Comparison of ENCODE assay signal across 8 cellular contexts in genomic region chr12:12376636-12377448, GRCh38. TPM values are rescaled to one million over a fixed set of nuclear protein-coding genes. Genes with fewer than 3 reads are reported as not detected.
DNase-seq lines count a peak whose midpoint lies in the region; ATAC-seq and TF ChIP-seq lines count a peak whose summit lies in the region.

No MANE protein-coding gene starts in this region.

- no peak overlapping the region for H3K4me3 ChIP-seq in right cardiac atrium (ENCODE audit: low read length)
- H3K4me3 ChIP-seq in gastrocnemius medialis: no peak overlapping the region

- H3K27ac ChIP-seq in right cardiac atrium (ENCODE audit: low read length): no peak overlapping the region
- H3K27ac ChIP-seq in gastrocnemius medialis: no peak overlapping the region

- H3K4me1 ChIP-seq in right cardiac atrium (ENCODE audit: control insufficient read depth, insufficient read depth, low read length) (no peaks in the 10 kb centered on the region), gastrocnemius medialis (peaks cover 0 to 12% of the 10 kb centered on the region in 2 donors)

- 82% methylated on average over 12 of the region's 12 CpGs for WGBS in right cardiac atrium

- intact Hi-C loops in right cardiac atrium (cut with DNase I) (loop anchor here in 3 of 4 donors (2.0 to 5.0 kb wide), 6 partner anchors 185 to 330 kb away; partner anchors contain the start of gene DUSP16 (in 2 of the 3)), gastrocnemius medialis (cut with DNase I; ENCODE audit: low total_unique reads) (loop anchor here (1.0 to 5.0 kb wide), 6 partner anchors 14 to 350 kb away; partner anchors contain the start of gene CREBL2)

- DNase-seq in ACHN (peak; percentile 90), GM10266 (ENCODE audit: extremely low spot score) (peak; percentile 60), HT1080 (ENCODE audit: low read depth) (peak; percentile 58), NCI-H82 (lab: John Stamatoyannopoulos, UW) (peak; percentile 88), amniotic stem cell (lab: John Stamatoyannopoulos, UW) (peak; percentile 52), right cardiac atrium (no peak), gastrocnemius medialis (no peak)

- no peaks in the 10 kb centered on the region for H3K27me3 ChIP-seq in right cardiac atrium (ENCODE audit: control insufficient read depth, insufficient read depth)
- H3K27me3 ChIP-seq in gastrocnemius medialis: no peaks in the 10 kb centered on the region

- TF ChIP-seq CTCF in GM10266 (IDR thresholded peaks at IDR 0.05; ENCODE audit: control insufficient read depth, insufficient read depth, low read depth, missing control alignments): peak; percentile 60
- peak; percentile 65 to 86 (median 71) for TF ChIP-seq CTCF in gastrocnemius medialis (IDR thresholded peaks at IDR 0.05 in 4 of 5, conservative IDR thresholded peaks at IDR 0.05 in 1 of 5)

- ATAC-seq in right cardiac atrium: peak; percentile 79
- peak; percentile 83 to 98 for ATAC-seq in gastrocnemius medialis
- ATAC-seq in HG03342 (IDR thresholded peaks at IDR 0.05; ENCODE audit: unreplicated experiment): no peak

- no peaks in the 10 kb centered on the region for H3K9me3 ChIP-seq in right cardiac atrium (ENCODE audit: control insufficient read depth, low read length)
- H3K9me3 ChIP-seq in gastrocnemius medialis: no peaks in the 10 kb centered on the region

- in situ Hi-C loops in ACHN (cut with HindIII; ENCODE audit: low pct_ligation_motif_present, low pct_unique_long_range_greater_than_20kb, low sequenced_read_pairs) (no loop called here), gastrocnemius medialis (cut with MboI; ENCODE audit: low sequenced_read_pairs in 4 of 4) (loop anchor here (5.0 to 25.0 kb wide), 5 partner anchors 178 to 335 kb away; partner anchors contain the start of genes DUSP16 (in 2 of the 4) and CDKN1B (in 1 of the 4))

- H3K36me3 ChIP-seq in gastrocnemius medialis: no peaks in the 10 kb centered on the region

- no peak for TF ChIP-seq POLR2A in gastrocnemius medialis (IDR thresholded peaks at IDR 0.05)

RNA-seq across cellular contexts. Expression of gene BORCS5, which starts 20.0 kb away (rescaled TPM):
- 11.3 and 12.1 TPM in 2 replicates for total RNA-seq in HT1080 (2014; rRNA removed; shearing (Covaris generic))
- polyA plus RNA-seq in HT1080 (2015; cell fraction: cytosol; rRNA removed): 12.7 and 20.2 TPM in 2 replicates
- 8.8 and 12.1 TPM in 2 replicates for polyA plus RNA-seq in HT1080 (2015; cell fraction: nucleus; rRNA removed)
- 10 to 100 TPM in 2 of 4 donors, 1 to 10 TPM in 2; 8.0 to 10.9 (median 10.0) TPM for total RNA-seq in right cardiac atrium
- 6.3 TPM for polyA plus RNA-seq in right cardiac atrium
- total RNA-seq in gastrocnemius medialis: 10 to 100 TPM; 13.0 to 13.9 (median 13.4) TPM

RNA-seq across cellular contexts. Expression of gene MANSC1, which starts 26.8 kb away (rescaled TPM):
- 0.73 and 3.4 TPM in 2 replicates for total RNA-seq in HT1080 (2014; rRNA removed; shearing (Covaris generic))
- 4.1 and 5.1 TPM in 2 replicates for polyA plus RNA-seq in HT1080 (2015; cell fraction: cytosol; rRNA removed)
- polyA plus RNA-seq in HT1080 (2015; cell fraction: nucleus; rRNA removed): 3.7 and 4.4 TPM in 2 replicates
- 10 to 100 TPM; 13.0 to 19.0 (median 14.2) TPM for total RNA-seq in right cardiac atrium
- polyA plus RNA-seq in right cardiac atrium: 8.1 TPM
- total RNA-seq in gastrocnemius medialis: 1 to 10 TPM; 1.4 to 4.7 (median 3.5) TPM

Comparison
In these comparisons a context has a peak if more than half of its experiments do, and no peak if none do; other contexts are left out.
1. DNase-seq: peak in ACHN (single experiment), GM10266 (single experiment), HT1080 (single experiment), NCI-H82 (single experiment) and amniotic stem cell (single experiment); none in right cardiac atrium (0 of 3) and gastrocnemius medialis (0 of 2).